Comparison of ENCODE assay signal across 8 cellular contexts in the genomic region with DNA sequence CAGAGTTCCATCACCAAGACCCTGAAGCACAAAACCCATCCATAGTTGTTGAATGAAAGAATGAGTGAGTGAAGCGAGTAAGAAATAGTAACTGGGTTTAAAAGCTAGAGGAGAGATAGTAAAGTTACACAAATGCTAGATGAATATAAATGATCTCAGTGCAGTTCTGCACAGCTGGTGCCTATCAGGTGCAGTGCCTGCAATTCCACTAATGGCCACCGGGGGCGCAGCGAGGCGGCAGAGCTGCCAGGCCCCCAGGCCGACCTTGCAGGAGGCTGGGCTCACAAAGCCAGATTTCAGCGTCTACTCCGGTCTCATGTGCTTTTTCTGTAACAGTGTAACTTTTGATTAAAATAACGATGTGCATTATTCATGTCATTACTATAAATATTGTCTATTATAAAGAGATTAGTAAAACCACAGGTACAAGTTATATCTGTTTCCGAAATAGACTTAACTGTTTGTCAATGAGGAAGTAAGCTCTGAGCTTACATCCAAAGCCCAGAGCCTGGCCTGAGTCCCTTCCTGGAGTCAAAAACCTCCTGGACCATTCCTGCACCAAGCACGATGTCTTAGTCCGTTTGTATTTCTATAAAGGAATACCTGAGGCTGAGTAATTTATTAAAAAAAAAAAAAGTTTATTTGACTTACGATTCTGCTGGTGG.
A peak's percentile ranks its signal among the peaks of the same experiment; 100 is the strongest.
DNase-seq lines count a peak whose midpoint lies in the region; ATAC-seq, FAIRE-seq and TF ChIP-seq lines count a peak whose summit lies in the region.

No MANE protein-coding gene starts in this region.

- ATAC-seq in HG03097 (IDR thresholded peaks at IDR 0.05; ENCODE audit: low FRiP score, unreplicated experiment), result no peak

- peak; percentile 65 for DNase-seq in COLO829 (ENCODE audit: low spot score)
- peak; percentile 56 for DNase-seq in H54 (ENCODE audit: insufficient read length, low spot score)
- DNase-seq in NCI-H226, result peak; percentile 3
- peak; percentile 61 to 64 for DNase-seq in activated CD4-positive, alpha-beta T cell treated with anti-CD3 and anti-CD28 coated beads, Interleukin-2, amount 50 U/mL, for 4 hours
- peak; percentile 66 for DNase-seq in dermis blood vessel endothelial cell
- DNase-seq in medulla oblongata (ENCODE audit: extremely low spot score), result peak; percentile 53
- DNase-seq in stimulated activated CD8-positive, alpha-beta memory T cell treated with anti-CD3 and anti-CD28 coated beads, Interleukin-2, amount 100 ng/mL, for 1 hour (ENCODE audit: low read depth in 2 of 2), result peak; percentile 27 to 53

- TF ChIP-seq POLR2A in H54 (IDR thresholded peaks at IDR 0.05; ENCODE audit: low read depth, low read length), result no peak

- FAIRE-seq in H54 (lab: Jason Lieb, UNC), result no peak

Comparison
In these comparisons a context has a peak if more than half of its experiments do, and no peak if none do; other contexts are left out.
1. DNase-seq: peak in every context shown above with its lines; median percentile 66 in dermis blood vessel endothelial cell; 65 in COLO829; 62 in activated CD4-positive, alpha-beta T cell treated with anti-CD3 and anti-CD28 coated beads, Interleukin-2, amount 50 U/mL, for 4 hours; 56 in H54; 53 in medulla oblongata; 40 in stimulated activated CD8-positive, alpha-beta memory T cell treated with anti-CD3 and anti-CD28 coated beads, Interleukin-2, amount 100 ng/mL, for 1 hour; 3 in NCI-H226.